In the genomic region with DNA sequence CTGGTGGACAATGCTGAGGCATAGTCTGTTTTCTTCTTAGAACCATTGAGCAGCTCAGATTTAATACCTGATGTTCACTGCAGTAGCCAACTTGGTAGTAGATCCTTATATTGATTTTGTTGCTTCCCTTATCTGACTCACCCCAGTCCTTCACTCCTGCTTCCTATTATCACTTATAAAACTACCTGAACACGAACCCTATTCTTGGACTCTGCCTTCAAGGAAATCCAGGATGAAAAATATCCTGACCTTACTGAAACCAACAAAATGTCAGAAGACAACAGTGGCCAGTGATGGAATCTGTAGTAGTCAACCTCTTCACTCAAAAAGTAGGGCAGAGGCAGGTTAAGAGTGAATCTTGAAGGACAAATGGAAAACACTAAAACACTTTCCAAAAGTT, we compare ENCODE assay signal across 29 cellular contexts.
"Had no signal": no experiment of that assay in that cellular context is flagged by ENCODE, and none has a peak within 500 bp of the region (broad histone marks: within the 10 kb centered on the region; RNA-seq: fewer than 3 reads in every experiment).

No MANE protein-coding gene starts in this region.

- DNase-seq: central memory CD4-positive, alpha-beta T cell; colonic mucosa; dermis blood vessel endothelial cell; effector memory CD8-positive, alpha-beta T cell; erythroblast; esophagus squamous epithelium; foreskin melanocyte; immature natural killer cell; islet precursor cell; kidney glomerular epithelial cell; naive B cell; occipital lobe; pancreas; right lobe of liver; stimulated activated CD4-positive, alpha-beta T cell treated with anti-CD3 and anti-CD28 coated beads, Interleukin-12 subunit alpha, Interleukin-12 subunit beta, amount 100 ng/mL, for 4 hours; stimulated activated CD4-positive, alpha-beta T cell treated with anti-CD3 and anti-CD28 coated beads, Interleukin-1b, Interleukin-23, amount 100 ng/mL, for 48 hours; stimulated activated CD4-positive, alpha-beta T cell treated with anti-CD3 and anti-CD28 coated beads, Interleukin-4, amount 100 ng/mL, for 1 hour; stimulated activated CD8-positive, alpha-beta memory T cell treated with anti-CD3 and anti-CD28 coated beads, Interleukin-4, amount 100 ng/mL, for 48 hours; stimulated activated naive CD4-positive, alpha-beta T cell; stomach; upper lobe of right lung; uterus had no signal

- H3K27me3 Mint-ChIP-seq: progenitor cell of endocrine pancreas had no signal

- H3K4me3 ChIP-seq: colonic mucosa, esophagus squamous epithelium, lung, pancreas, right lobe of liver, smooth muscle cell, stomach, thoracic aorta, tibial nerve, upper lobe of right lung, uterus had no signal

- H3K4me1 Mint-ChIP-seq: immature natural killer cell, memory B cell, naive B cell had no signal

- H3K9me3 ChIP-seq: colonic mucosa, esophagus squamous epithelium, pancreas, right lobe of liver, stomach, thoracic aorta, tibial nerve, upper lobe of right lung, uterus had no signal

- H3K27me3 ChIP-seq: colonic mucosa, esophagus squamous epithelium, pancreas, right lobe of liver, stomach, tibial nerve, upper lobe of right lung, uterus had no signal

- H3K4me1 ChIP-seq: colonic mucosa, esophagus squamous epithelium, pancreas, stomach, upper lobe of right lung, uterus had no signal

- ATAC-seq: effector memory CD8-positive, alpha-beta T cell; natural killer cell treated with Interleukin-12 subunit alpha and Interleukin-12 subunit beta and Interleukin-15 and Interleukin-18, amount 100 ng/mL, for 72 hours; pancreas; upper lobe of right lung had no signal

- H3K27ac ChIP-seq: colonic mucosa, esophagus squamous epithelium, pancreas, stomach, thoracic aorta, upper lobe of right lung, uterus had no signal

- H3K27ac Mint-ChIP-seq: effector memory CD8-positive, alpha-beta T cell; immature natural killer cell; memory B cell; natural killer cell treated with Interleukin-12 subunit alpha and Interleukin-12 subunit beta and Interleukin-15 and Interleukin-18, amount 100 ng/mL, for 72 hours; progenitor cell of endocrine pancreas had no signal

- H3K9me3 Mint-ChIP-seq: effector memory CD8-positive, alpha-beta T cell had no signal

- H3K36me3 Mint-ChIP-seq: memory B cell; natural killer cell treated with Interleukin-12 subunit alpha and Interleukin-12 subunit beta and Interleukin-15 and Interleukin-18, amount 100 ng/mL, for 72 hours had no signal

- H3K36me3 ChIP-seq: colonic mucosa, esophagus squamous epithelium, pancreas, right lobe of liver, stomach, thoracic aorta, tibial nerve, upper lobe of right lung, uterus had no signal

- H3K4me3 Mint-ChIP-seq: effector memory CD8-positive, alpha-beta T cell; immature natural killer cell; memory B cell; naive B cell; natural killer cell treated with Interleukin-12 subunit alpha and Interleukin-12 subunit beta and Interleukin-15 and Interleukin-18, amount 100 ng/mL, for 72 hours had no signal
